12 cellular contexts compared by ENCODE assay signal in the genomic region with DNA sequence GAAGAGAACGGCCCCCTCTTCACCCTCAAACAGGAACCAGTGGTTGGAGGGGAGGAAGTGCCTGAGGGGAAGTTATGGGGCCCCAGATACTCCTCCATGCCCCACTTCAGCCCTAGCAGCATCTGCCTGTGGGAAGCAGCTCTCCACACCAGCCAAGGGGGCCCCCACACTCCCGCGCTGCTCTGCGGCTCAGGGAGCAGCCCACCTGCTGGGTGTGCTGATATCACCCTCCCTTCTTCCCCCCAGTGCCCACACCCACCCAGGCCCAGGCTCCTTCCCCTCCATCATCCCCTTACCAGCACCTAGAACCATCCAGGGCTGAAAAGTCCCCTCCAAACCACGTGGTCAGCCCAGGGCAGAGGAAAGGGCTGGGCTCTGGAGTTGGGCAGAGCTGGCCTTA. TPM values are rescaled to one million over a fixed set of nuclear protein-coding genes. Genes with fewer than 3 reads are reported as not detected.
DNase-seq lines count a peak whose midpoint lies in the region; ATAC-seq and TF ChIP-seq lines count a peak whose summit lies in the region.
"Had no signal": no experiment of that assay in that cellular context is flagged by ENCODE, and none has a peak within 500 bp of the region (broad histone marks: within the 10 kb centered on the region; RNA-seq: fewer than 3 reads in every experiment).

No MANE protein-coding gene starts in this region.

- peaks cover 54% of the 10 kb centered on the region for H3K4me1 Mint-ChIP-seq in activated naive CD8-positive, alpha-beta T cell treated with anti-CD3 and anti-CD28 coated beads for 36 hours
- H3K4me1 Mint-ChIP-seq in natural killer cell, result peaks cover 64 to 73% of the 10 kb centered on the region in 2 donors

- peak overlapping the region; percentile 78 for H3K4me3 Mint-ChIP-seq in activated naive CD8-positive, alpha-beta T cell treated with anti-CD3 and anti-CD28 coated beads for 36 hours
- H3K4me3 Mint-ChIP-seq in natural killer cell, result peak overlapping the region; percentile 69

- peak; percentile 58 to 77 (median 64) for ATAC-seq in natural killer cell
- no peak for ATAC-seq in GM21576 (IDR thresholded peaks at IDR 0.05; ENCODE audit: unreplicated experiment)

- peaks cover 23% of the 10 kb centered on the region for H3K36me3 Mint-ChIP-seq in activated naive CD8-positive, alpha-beta T cell treated with anti-CD3 and anti-CD28 coated beads for 36 hours
- H3K36me3 Mint-ChIP-seq in natural killer cell, result no peaks in the 10 kb centered on the region

- H3K27ac Mint-ChIP-seq in activated naive CD8-positive, alpha-beta T cell treated with anti-CD3 and anti-CD28 coated beads for 36 hours, result peak overlapping the region; percentile 96
- H3K27ac Mint-ChIP-seq in natural killer cell, result peak overlapping the region; percentile 79 to 87

- no peaks in the 10 kb centered on the region for H3K9me3 Mint-ChIP-seq in activated naive CD8-positive, alpha-beta T cell treated with anti-CD3 and anti-CD28 coated beads for 36 hours
- no peaks in the 10 kb centered on the region for H3K9me3 Mint-ChIP-seq in natural killer cell

- no peak for TF ChIP-seq CTCF in natural killer cell (IDR thresholded peaks at IDR 0.05)

- intact Hi-C loops in natural killer cell (cut with micrococcal nuclease), result no loop called here

- DNase-seq in GF-D8 (lab: John Stamatoyannopoulos, UW) (peak; percentile 94), NOMO-1 (lab: John Stamatoyannopoulos, UW; ENCODE audit: unreplicated experiment in 2 of 2) (peak; percentile 88 to 90), natural killer cell (no peak), AG20443 (ENCODE audit: low spot score) (no peak), HUDEP-2 (lab: John Stamatoyannopoulos, UW; ENCODE audit: unreplicated experiment in 76 of 76) (no peak)
- peak; percentile 45 for DNase-seq in activated naive CD8-positive, alpha-beta T cell treated with anti-CD3 and anti-CD28 coated beads for 36 hours
- DNase-seq in activated effector memory CD4-positive, alpha-beta T cell treated with anti-CD3 and anti-CD28 coated beads, Interleukin-2, amount 50 U/mL, for 16 hours, result no peak
- DNase-seq: activated CD4-positive, CD25-positive, alpha-beta regulatory T cell treated with anti-CD3 and anti-CD28 coated beads, Interleukin-2, amount 50 U/mL, for 72 hours; NCI-H510A had no signal

- no peaks in the 10 kb centered on the region for H3K27me3 Mint-ChIP-seq in activated naive CD8-positive, alpha-beta T cell treated with anti-CD3 and anti-CD28 coated beads for 36 hours
- H3K27me3 Mint-ChIP-seq in natural killer cell (ENCODE audit: low read depth in 2 of 2), result no peaks in the 10 kb centered on the region

RNA-seq across cellular contexts. Expression of gene LST1, which starts 0.5 kb away (rescaled TPM):
- total RNA-seq in activated naive CD8-positive, alpha-beta T cell treated with anti-CD3 and anti-CD28 coated beads for 36 hours, result 10 to 100 TPM; 29.1 TPM
- total RNA-seq in natural killer cell, result 100 to 1,000 TPM in 1 of 3 donors, 10 to 100 TPM in 2; 25.4 to 120 (median 50.5) TPM
- total RNA-seq: G401 had no signal

RNA-seq across cellular contexts. Expression of gene LTB, which starts 4.4 kb away (rescaled TPM):
- 100 to 1,000 TPM; 273 TPM for total RNA-seq in activated naive CD8-positive, alpha-beta T cell treated with anti-CD3 and anti-CD28 coated beads for 36 hours
- 10 to 100 TPM; 17.7 to 42.1 (median 32.6) TPM for total RNA-seq in natural killer cell
- total RNA-seq: tibial nerve had no signal

RNA-seq across cellular contexts. Expression of gene NCR3, which starts 6.2 kb away (rescaled TPM):
- total RNA-seq in activated naive CD8-positive, alpha-beta T cell treated with anti-CD3 and anti-CD28 coated beads for 36 hours, result 10 to 100 TPM; 28.7 to 31.2 TPM
- total RNA-seq in natural killer cell, result 100 to 1,000 TPM; 120 to 173 (median 137) TPM
- total RNA-seq: G401, tibial nerve had no signal

RNA-seq across cellular contexts. Expression of gene TNF, which starts 11.2 kb away (rescaled TPM):
- total RNA-seq in activated naive CD8-positive, alpha-beta T cell treated with anti-CD3 and anti-CD28 coated beads for 36 hours, result 100 to 1,000 TPM; 114 to 115 TPM
- 10 to 100 TPM; 24.2 to 60.8 (median 46.9) TPM for total RNA-seq in natural killer cell
- total RNA-seq: tibial nerve had no signal

RNA-seq across cellular contexts. Expression of gene LTA, which starts 14.5 kb away (rescaled TPM):
- 100 to 1,000 TPM; 328 to 335 TPM for total RNA-seq in activated naive CD8-positive, alpha-beta T cell treated with anti-CD3 and anti-CD28 coated beads for 36 hours
- 10 to 100 TPM in 1 of 3 donors, 1 to 10 TPM in 2; 7.6 to 13.1 (median 8.7) TPM for total RNA-seq in natural killer cell
- total RNA-seq: G401, tibial nerve had no signal

Comparison
In these comparisons a context has a peak if more than half of its experiments do, and no peak if none do; other contexts are left out.
1. DNase-seq: peak in GF-D8 (single experiment), NOMO-1 (2 of 2) and activated naive CD8-positive, alpha-beta T cell treated with anti-CD3 and anti-CD28 coated beads for 36 hours (single experiment); none in natural killer cell (single experiment), AG20443 (single experiment), HUDEP-2 (0 of 76) and activated effector memory CD4-positive, alpha-beta T cell treated with anti-CD3 and anti-CD28 coated beads, Interleukin-2, amount 50 U/mL, for 16 hours (single experiment).
2. RNA of gene LTB, which starts 4.4 kb away (total RNA-seq): 273 TPM in activated naive CD8-positive, alpha-beta T cell treated with anti-CD3 and anti-CD28 coated beads for 36 hours; 17.7 to 42.1 TPM in natural killer cell; every median in the first group is over 4 times any median in the second.